ENCODE assay signal across 1 cellular context in genomic region chr12:124581792-124582424, GRCh38.
TF ChIP-seq lines count a peak whose summit lies in the region.

No MANE protein-coding gene starts in this region.

TF ChIP-seq in HEK293, 187 proteins besides CTCF, POLR2A, EP300 and RAD21 (continued from another document):
- peak; percentile 76 for TF ChIP-seq REST (tag by site-specific recombination; IDR thresholded peaks at IDR 0.05)
